In the genomic region with DNA sequence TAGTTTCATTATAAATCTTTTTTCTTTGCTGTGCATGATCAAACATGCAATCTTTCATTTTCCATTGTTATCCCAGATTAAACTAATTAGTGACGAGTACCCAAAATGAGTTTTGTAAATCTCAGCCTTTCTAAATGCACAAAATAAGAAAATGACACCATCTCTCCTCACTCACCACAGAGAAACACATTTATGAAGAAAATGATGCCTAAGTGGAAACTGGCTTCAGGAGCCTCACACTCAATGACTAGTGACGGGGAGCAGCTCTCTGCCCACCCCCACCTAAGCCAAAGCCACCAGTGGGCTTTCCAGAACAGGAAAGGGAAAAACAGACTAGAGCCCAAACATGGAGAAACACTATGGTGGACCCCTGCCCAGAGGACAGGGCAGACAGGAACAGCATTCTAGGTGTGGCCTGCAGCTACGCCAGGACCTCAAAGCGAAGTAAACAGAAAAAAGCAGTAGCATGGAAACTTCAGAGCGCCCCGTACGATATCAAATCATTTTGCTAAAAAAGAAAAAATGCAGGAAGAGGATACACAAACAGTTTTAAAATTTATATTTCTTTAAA, we compare ENCODE assay signal across 12 cellular contexts.
DNase-seq lines count a peak whose midpoint lies in the region; ATAC-seq and TF ChIP-seq lines count a peak whose summit lies in the region.
"Had no signal": no experiment of that assay in that cellular context is flagged by ENCODE, and none has a peak within 500 bp of the region (broad histone marks: within the 10 kb centered on the region; RNA-seq: fewer than 3 reads in every experiment).

No MANE protein-coding gene starts in this region.

- CTCF ChIA-PET in CD8-positive, alpha-beta memory T cell (lab: Charles Lee): no interaction called here

- H3K9ac ChIP-seq in skeletal muscle tissue (ENCODE audit: low read depth in 1 of 3, low read length in 3 of 3) (no peak overlapping the region), Karpas-422 (ENCODE audit: low read length) (no peak overlapping the region)
- H3K9ac ChIP-seq: KMS-11 had no signal

- H3K27me3 Mint-ChIP-seq in CD8-positive, alpha-beta memory T cell: no peaks in the 10 kb centered on the region

- no peaks in the 10 kb centered on the region for H3K9me2 ChIP-seq in Karpas-422 (replicated peaks; ENCODE audit: insufficient read depth, low read length)

- peaks cover 66% of the 10 kb centered on the region for H3K4me1 ChIP-seq in CD8-positive, alpha-beta memory T cell (ENCODE audit: insufficient read depth, low read length)
- peaks cover 67% of the 10 kb centered on the region for H3K4me1 ChIP-seq in RWPE2 (ENCODE audit: insufficient read depth, poor library complexity, severe bottlenecking)
- peaks cover 17 to 56% (median 30%) of the 10 kb centered on the region in 3 donors for H3K4me1 ChIP-seq in skeletal muscle tissue (ENCODE audit: control insufficient read depth in 3 of 3, insufficient read depth in 3 of 3, low read length in 3 of 3)
- H3K4me1 ChIP-seq in Karpas-422 (ENCODE audit: low read length): no peaks in the 10 kb centered on the region

- H3K79me2 ChIP-seq in Karpas-422 (ENCODE audit: low read length): no peaks in the 10 kb centered on the region

- peaks cover 0 to 6% (median 1%) of the 10 kb centered on the region in 3 donors for H3K36me3 Mint-ChIP-seq in CD8-positive, alpha-beta memory T cell

- DNase-seq in CD8-positive, alpha-beta memory T cell: no peak
- DNase-seq in RWPE2 (ENCODE audit: low spot score) (no peak), fibroblast of the aortic adventitia (ENCODE audit: low read depth) (no peak), Karpas-422 (no peak), iPS-NIHi11 (ENCODE audit: low spot score) (no peak), NCI-H1105 (lab: John Stamatoyannopoulos, UW) (no peak)
- DNase-seq: activated CD8-positive, alpha-beta memory T cell treated with anti-CD3 and anti-CD28 coated beads, Interleukin-2, amount 50 U/mL, for 48 hours; DMS 273 treated with DMSO at 0.1 percent for 48 hours; retina had no signal

- H3K4me3 Mint-ChIP-seq in CD8-positive, alpha-beta memory T cell: peak overlapping the region in 4 of 7 donors; percentile 10 to 42 (median 24)

- H3K9me3 ChIP-seq in CD8-positive, alpha-beta memory T cell (ENCODE audit: low read length): no peaks in the 10 kb centered on the region
- H3K9me3 ChIP-seq in RWPE2 (ENCODE audit: severe bottlenecking) (no peaks in the 10 kb centered on the region), skeletal muscle tissue (ENCODE audit: control insufficient read depth in 3 of 3, low read length in 3 of 3) (no peaks in the 10 kb centered on the region), Karpas-422 (ENCODE audit: low read length) (no peaks in the 10 kb centered on the region)

- TF ChIP-seq CTCF in RWPE2 (IDR thresholded peaks at IDR 0.05; ENCODE audit: poor library complexity, severe bottlenecking): no peak
- TF ChIP-seq CTCF in fibroblast of the aortic adventitia (IDR thresholded peaks at IDR 0.05; ENCODE audit: insufficient read depth, low read length): no peak

- no peak overlapping the region for H3K4me2 ChIP-seq in Karpas-422 (ENCODE audit: low read depth, low read length, poor library complexity, severe bottlenecking)
- H3K4me2 ChIP-seq: KMS-11 had no signal

- no peaks in the 10 kb centered on the region for H4K20me1 ChIP-seq in Karpas-422 (ENCODE audit: insufficient read depth, low read depth, low read length)

- H3K27ac Mint-ChIP-seq in CD8-positive, alpha-beta memory T cell: peak overlapping the region in 6 of 8 donors; percentile 12 to 92 (median 72)

- peaks cover 80 to 98% (median 97%) of the 10 kb centered on the region in 3 donors for H3K4me1 Mint-ChIP-seq in CD8-positive, alpha-beta memory T cell

- no peaks in the 10 kb centered on the region for H3K9me3 Mint-ChIP-seq in CD8-positive, alpha-beta memory T cell

- no peak overlapping the region for H3K4me3 ChIP-seq in CD8-positive, alpha-beta memory T cell (ENCODE audit: low read length)
- H3K4me3 ChIP-seq in RWPE2 (ENCODE audit: severe bottlenecking): no peak overlapping the region
- peak overlapping the region; percentile 15 for H3K4me3 ChIP-seq in fibroblast of the aortic adventitia (ENCODE audit: low read depth, low read length)
- H3K4me3 ChIP-seq in skeletal muscle tissue (ENCODE audit: low read length in 3 of 3): peak overlapping the region in 2 of 3 donors; percentile 6 to 31
- H3K4me3 ChIP-seq in Karpas-422 (ENCODE audit: low read length): no peak overlapping the region

- no peak for ATAC-seq in RWPE2 (ENCODE audit: low read depth)
- no peak for ATAC-seq in GM21576 (IDR thresholded peaks at IDR 0.05; ENCODE audit: unreplicated experiment)

- no peaks in the 10 kb centered on the region for H3K27me3 ChIP-seq in CD8-positive, alpha-beta memory T cell (ENCODE audit: insufficient read depth, low read length, poor library complexity, severe bottlenecking)
- H3K27me3 ChIP-seq in RWPE2 (ENCODE audit: insufficient read depth, poor library complexity, severe bottlenecking) (no peaks in the 10 kb centered on the region), skeletal muscle tissue (ENCODE audit: control insufficient read depth in 3 of 3, insufficient read depth in 3 of 3, low read length in 3 of 3) (no peaks in the 10 kb centered on the region), Karpas-422 (ENCODE audit: low read length) (0 out of 2 replicates have a peak, but pooled peaks cover 3% of the 10 kb centered on the region)

- no peak overlapping the region for H2AFZ ChIP-seq in Karpas-422 (ENCODE audit: low read length)

- POLR2A ChIA-PET in CD8-positive, alpha-beta memory T cell (lab: Charles Lee): no interaction called here

- H3K27ac ChIP-seq in CD8-positive, alpha-beta memory T cell (ENCODE audit: low read depth, low read length): no peak overlapping the region
- H3K27ac ChIP-seq in RWPE2 (ENCODE audit: poor library complexity, severe bottlenecking): peak overlapping the region; percentile 93
- H3K27ac ChIP-seq in skeletal muscle tissue (ENCODE audit: low read depth, low read length): peak overlapping the region; percentile 48
- no peak overlapping the region for H3K27ac ChIP-seq in Karpas-422 (ENCODE audit: low read length)
- H3K27ac ChIP-seq: KMS-11 had no signal

- H3K36me3 ChIP-seq in CD8-positive, alpha-beta memory T cell (ENCODE audit: insufficient read depth, low read length): no peaks in the 10 kb centered on the region
- H3K36me3 ChIP-seq in RWPE2 (ENCODE audit: low read depth): no peaks in the 10 kb centered on the region
- H3K36me3 ChIP-seq in skeletal muscle tissue (ENCODE audit: control insufficient read depth in 3 of 3, insufficient read depth in 3 of 3, low read length in 3 of 3): no peaks in the 10 kb centered on the region
- H3K36me3 ChIP-seq in Karpas-422 (ENCODE audit: insufficient read depth, low read length): no peaks in the 10 kb centered on the region

Comparison
In these comparisons a context has a peak if more than half of its experiments do, and no peak if none do; other contexts are left out.
1. H3K27ac ChIP-seq: peak in RWPE2 (single experiment) and skeletal muscle tissue (single experiment); none in CD8-positive, alpha-beta memory T cell (single experiment) and Karpas-422 (single experiment).
2. H3K4me3 ChIP-seq: peak in fibroblast of the aortic adventitia (single experiment) and skeletal muscle tissue (2 of 3); none in CD8-positive, alpha-beta memory T cell (single experiment), RWPE2 (single experiment) and Karpas-422 (single experiment).